Comparison of ENCODE assay signal across 19 cellular contexts in the genomic region with DNA sequence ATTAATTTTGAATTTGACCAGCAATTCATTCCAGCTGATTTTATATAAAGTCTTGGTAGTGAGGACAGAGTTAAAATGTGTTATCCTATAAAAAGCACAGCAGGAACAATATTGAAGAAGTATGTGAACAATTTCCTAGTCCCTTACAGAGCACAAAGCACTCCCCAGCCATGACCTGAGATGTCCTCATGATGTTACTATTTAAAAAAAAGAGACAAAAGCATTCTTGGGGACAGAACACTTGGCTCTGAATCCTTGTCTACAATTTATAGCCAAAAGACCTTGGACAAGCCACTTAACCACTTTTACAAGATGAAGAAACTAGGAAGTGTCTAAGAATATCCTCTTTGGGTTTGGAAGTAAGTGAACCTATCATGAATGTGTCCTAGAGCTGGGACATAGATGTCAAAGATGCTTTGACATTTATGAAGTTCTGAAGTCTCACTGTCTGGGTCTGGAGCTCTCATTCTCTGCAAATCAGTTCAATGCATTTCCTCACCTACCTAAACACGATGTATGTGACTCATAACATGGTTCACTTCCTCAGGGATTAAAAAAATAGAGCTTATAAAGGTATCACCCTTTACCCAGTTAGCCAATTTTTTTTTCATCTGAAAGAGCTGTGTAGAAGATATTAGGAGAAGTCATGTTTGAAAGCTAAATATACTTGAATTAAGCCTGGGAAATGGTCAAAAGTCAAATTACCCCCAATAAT.
DNase-seq lines count a peak whose midpoint lies in the region; ATAC-seq and TF ChIP-seq lines count a peak whose summit lies in the region.
"Had no signal": no experiment of that assay in that cellular context is flagged by ENCODE, and none has a peak within 500 bp of the region (broad histone marks: within the 10 kb centered on the region; RNA-seq: fewer than 3 reads in every experiment).

No MANE protein-coding gene starts in this region.

- no peak overlapping the region for H3K4me3 Mint-ChIP-seq in chondrocyte (ENCODE audit: unreplicated experiment)
- H3K4me3 Mint-ChIP-seq: activated naive CD8-positive, alpha-beta T cell had no signal

- H3K27me3 ChIP-seq in subcutaneous abdominal adipose tissue (ENCODE audit: control insufficient read depth in 5 of 5, insufficient read depth in 4 of 5, low read length in 5 of 5) (no peaks in the 10 kb centered on the region), Peyer's patch (no peaks in the 10 kb centered on the region)
- H3K27me3 ChIP-seq: transverse colon had no signal

- DNase-seq in M059J (ENCODE audit: low read depth) (peak; percentile 25), chondrocyte (ENCODE audit: low spot score) (no peak), iris pigment epithelial cell (ENCODE audit: low read depth) (peak; percentile 54), Peyer's patch (no peak), iPS-NIHi7 (ENCODE audit: extremely low spot score) (no peak)
- no peak for DNase-seq in activated naive CD4-positive, alpha-beta T cell treated with anti-CD3 and anti-CD28 coated beads, Interleukin-2, amount 50 U/mL, for 72 hours (ENCODE audit: low spot score in 2 of 2)
- DNase-seq: activated CD4-positive, alpha-beta T cell treated with anti-CD3 and anti-CD28 coated beads, Interleukin-2, amount 50 U/mL, for 48 hours; activated T-cell treated with anti-CD3 and anti-CD28 coated beads, Interleukin-2, amount 50 U/mL, for 1 hour; DMS53; effector CD4-positive, alpha-beta T cell; HCEC 1CT; KG1; NCI-H1092 treated with DMSO at 0.1 percent for 48 hours; occipital lobe; transverse colon had no signal

- TF ChIP-seq POLR2A in Peyer's patch (IDR thresholded peaks at IDR 0.05) = no peak

- no peaks in the 10 kb centered on the region for H3K9me3 Mint-ChIP-seq in chondrocyte (ENCODE audit: low read depth)
- H3K9me3 Mint-ChIP-seq in activated naive CD4-positive, alpha-beta T cell treated with anti-CD3 and anti-CD28 coated beads, Interleukin-2, amount 50 U/mL, for 72 hours = peaks cover 5 to 6% of the 10 kb centered on the region in 2 donors

- peaks cover 54% of the 10 kb centered on the region for H3K36me3 Mint-ChIP-seq in chondrocyte (ENCODE audit: low read depth)
- H3K36me3 Mint-ChIP-seq in activated naive CD4-positive, alpha-beta T cell treated with anti-CD3 and anti-CD28 coated beads, Interleukin-2, amount 50 U/mL, for 72 hours = peaks cover 0 to 6% of the 10 kb centered on the region in 2 donors
- H3K36me3 Mint-ChIP-seq: activated naive CD8-positive, alpha-beta T cell had no signal

- peak overlapping the region; percentile 78 for H3K27ac Mint-ChIP-seq in chondrocyte (ENCODE audit: unreplicated experiment)
- no peak overlapping the region for H3K27ac Mint-ChIP-seq in activated naive CD4-positive, alpha-beta T cell treated with anti-CD3 and anti-CD28 coated beads, Interleukin-2, amount 50 U/mL, for 72 hours
- H3K27ac Mint-ChIP-seq: activated naive CD8-positive, alpha-beta T cell had no signal

- H3K4me3 ChIP-seq in subcutaneous abdominal adipose tissue (ENCODE audit: low read depth in 1 of 5, low read length in 5 of 5) (no peak overlapping the region), Peyer's patch (no peak overlapping the region)
- H3K4me3 ChIP-seq: transverse colon had no signal

- H3K4me1 Mint-ChIP-seq in chondrocyte (ENCODE audit: low read depth) = peaks cover 95% of the 10 kb centered on the region

- no peak overlapping the region for H3K9ac ChIP-seq in subcutaneous abdominal adipose tissue (ENCODE audit: low read length in 5 of 5)

- peak overlapping the region; percentile 47 for H3K27ac ChIP-seq in subcutaneous abdominal adipose tissue (ENCODE audit: low read depth, low read length)
- no peak overlapping the region for H3K27ac ChIP-seq in Peyer's patch
- H3K27ac ChIP-seq: transverse colon had no signal

- H3K9me3 ChIP-seq in subcutaneous abdominal adipose tissue (ENCODE audit: control insufficient read depth in 5 of 5, low read length in 5 of 5) (no peaks in the 10 kb centered on the region), Peyer's patch (no peaks in the 10 kb centered on the region)
- H3K9me3 ChIP-seq: transverse colon had no signal

- H3K4me1 ChIP-seq in subcutaneous abdominal adipose tissue (ENCODE audit: control insufficient read depth in 5 of 5, insufficient read depth in 5 of 5, low read length in 5 of 5) (peaks cover 6 to 59% (median 19%) of the 10 kb centered on the region in 5 donors), Peyer's patch (peaks cover 0 to 8% (median 0%) of the 10 kb centered on the region in 4 donors)

- ATAC-seq in activated naive CD4-positive, alpha-beta T cell treated with anti-CD3 and anti-CD28 coated beads, Interleukin-2, amount 50 U/mL, for 72 hours = no peak
- no peak for ATAC-seq in GM21723 (IDR thresholded peaks at IDR 0.05; ENCODE audit: unreplicated experiment)
- ATAC-seq: Panc1 had no signal

- no peak for TF ChIP-seq CTCF in chondrocyte (IDR thresholded peaks at IDR 0.05)
- TF ChIP-seq CTCF in Peyer's patch (IDR thresholded peaks at IDR 0.05) = no peak

- H3K27me3 Mint-ChIP-seq in chondrocyte (ENCODE audit: low read depth) = no peaks in the 10 kb centered on the region

- H3K36me3 ChIP-seq in subcutaneous abdominal adipose tissue (ENCODE audit: control insufficient read depth in 5 of 5, insufficient read depth in 5 of 5, low read length in 5 of 5) (no peaks in the 10 kb centered on the region), Peyer's patch (no peaks in the 10 kb centered on the region)
- H3K36me3 ChIP-seq: transverse colon had no signal

Comparison
In these comparisons a context has a peak if more than half of its experiments do, and no peak if none do; other contexts are left out.
1. DNase-seq: peak in M059J (single experiment) and iris pigment epithelial cell (single experiment); none in chondrocyte (single experiment), Peyer's patch (0 of 3), activated naive CD4-positive, alpha-beta T cell treated with anti-CD3 and anti-CD28 coated beads, Interleukin-2, amount 50 U/mL, for 72 hours (0 of 2) and iPS-NIHi7 (single experiment).